19 cellular contexts compared by ENCODE assay signal in the genomic region with DNA sequence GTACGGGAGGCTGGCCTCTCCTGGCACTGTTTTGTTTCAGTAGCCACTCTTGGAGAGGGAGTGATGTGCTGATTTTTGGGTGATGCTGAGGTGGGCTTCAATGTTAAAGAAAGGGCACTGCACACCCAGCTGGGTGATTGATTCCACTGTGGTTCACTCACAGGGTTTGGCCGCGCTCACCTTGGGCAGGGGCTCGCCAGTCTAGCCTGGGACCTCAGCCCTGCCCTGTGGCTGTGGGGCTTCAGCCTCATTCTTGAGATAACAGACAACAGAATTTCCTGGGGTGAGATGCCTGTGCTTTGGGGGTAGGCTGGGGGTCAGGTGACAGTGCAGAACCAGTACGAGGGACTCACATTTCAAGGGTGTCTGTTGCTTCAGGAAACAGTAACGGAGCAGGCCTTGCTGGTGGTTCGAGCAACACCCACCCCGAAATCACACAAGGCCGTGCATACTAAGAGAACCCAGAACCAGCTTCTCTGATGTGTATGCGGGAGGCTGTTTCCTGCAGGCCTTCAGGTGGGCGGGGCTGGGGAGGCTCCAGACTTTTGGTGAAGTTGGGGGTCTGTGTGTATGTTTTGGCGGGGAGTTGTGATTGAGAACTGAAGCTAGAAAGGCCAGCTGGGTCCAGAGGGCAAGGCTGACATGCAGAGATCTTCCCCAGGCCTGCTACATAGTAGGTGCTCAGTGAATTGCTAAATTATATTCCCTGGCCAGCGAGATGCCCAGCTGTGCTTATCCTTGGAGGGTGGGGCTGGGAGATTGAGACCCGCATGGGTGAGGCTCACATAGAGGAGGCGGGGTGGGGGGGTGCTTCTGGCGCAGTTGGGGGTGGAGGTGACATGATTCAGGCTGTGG. TPM values are rescaled to one million over a fixed set of nuclear protein-coding genes. Genes with fewer than 3 reads are reported as not detected.
DNase-seq lines count a peak whose midpoint lies in the region; ATAC-seq and TF ChIP-seq lines count a peak whose summit lies in the region.
"Had no signal": no experiment of that assay in that cellular context is flagged by ENCODE, and none has a peak within 500 bp of the region (broad histone marks: within the 10 kb centered on the region; RNA-seq: fewer than 3 reads in every experiment).

No MANE protein-coding gene starts in this region.

- peak overlapping the region; percentile 70 for H3K4me3 Mint-ChIP-seq in Caco-2 (ENCODE audit: unreplicated experiment)
- H3K4me3 Mint-ChIP-seq in activated T-helper 2 cell treated with anti-CD3 and anti-CD28 coated beads, Interferon-gamma antibody, Interleukin-2, Interleukin-4, amounts not matched to agents 10 μg/mL and 5 μg/mL and 100 μg/mL, durations not matched to agents 14 hours and 24 hours and 36 hours (ENCODE audit: low read depth), result peak overlapping the region; percentile 35
- H3K4me3 Mint-ChIP-seq in naive thymus-derived CD8-positive, alpha-beta T cell, result peak overlapping the region in 5 of 10 donors; percentile 29 to 62 (median 37)
- H3K4me3 Mint-ChIP-seq: activated naive CD4-positive, alpha-beta T cell treated with anti-CD3 and anti-CD28 coated beads, Interleukin-2, amount 50 U/mL, for 24 hours; CD14-positive monocyte; central memory CD8-positive, alpha-beta T cell; memory B cell; stimulated activated memory B cell treated with anti-CD40 and anti-IgM and Interleukin-4, amounts not matched to agents 10 μg/mL and 1 μg/mL and 100 μg/mL, for 72 hours had no signal

- no peaks in the 10 kb centered on the region for H3K27me3 ChIP-seq in BLaER1 treated with 17β-estradiol and CSF1 and Interleukin-3, amounts not matched to agents 10 nM and 100 nM
- H3K27me3 ChIP-seq in Caco-2 (replicated peaks; ENCODE audit: control insufficient read depth, insufficient read depth, low read length), result no peaks in the 10 kb centered on the region
- H3K27me3 ChIP-seq: gastrocnemius medialis had no signal

- H3K4me1 Mint-ChIP-seq in Caco-2 (ENCODE audit: low read depth, unreplicated experiment), result peaks cover 34% of the 10 kb centered on the region
- peaks cover 47% of the 10 kb centered on the region for H3K4me1 Mint-ChIP-seq in activated T-helper 2 cell treated with anti-CD3 and anti-CD28 coated beads, Interferon-gamma antibody, Interleukin-2, Interleukin-4, amounts not matched to agents 10 μg/mL and 5 μg/mL and 100 μg/mL, durations not matched to agents 14 hours and 24 hours and 36 hours (ENCODE audit: low read depth)
- peaks cover 18 to 35% (median 34%) of the 10 kb centered on the region in 4 donors for H3K4me1 Mint-ChIP-seq in naive thymus-derived CD8-positive, alpha-beta T cell
- H3K4me1 Mint-ChIP-seq: stimulated activated memory B cell treated with anti-CD40 and anti-IgM and Interleukin-4, amounts not matched to agents 10 μg/mL and 1 μg/mL and 100 μg/mL, for 72 hours had no signal

- peak overlapping the region; percentile 41 to 98 (median 89) for H3K4me2 ChIP-seq in BLaER1 treated with 17β-estradiol and CSF1 and Interleukin-3, amounts not matched to agents 10 nM and 100 nM

- H3K27ac Mint-ChIP-seq in Caco-2 (ENCODE audit: unreplicated experiment), result peak overlapping the region; percentile 78
- H3K27ac Mint-ChIP-seq in activated T-helper 2 cell treated with anti-CD3 and anti-CD28 coated beads, Interferon-gamma antibody, Interleukin-2, Interleukin-4, amounts not matched to agents 10 μg/mL and 5 μg/mL and 100 μg/mL, durations not matched to agents 14 hours and 24 hours and 36 hours, result peak overlapping the region; percentile 36
- H3K27ac Mint-ChIP-seq in naive thymus-derived CD8-positive, alpha-beta T cell, result peak overlapping the region; percentile 67 to 91 (median 85)
- H3K27ac Mint-ChIP-seq: activated naive CD4-positive, alpha-beta T cell treated with anti-CD3 and anti-CD28 coated beads, Interleukin-2, amount 50 U/mL, for 24 hours; memory B cell; stimulated activated memory B cell treated with anti-CD40 and anti-IgM and Interleukin-4, amounts not matched to agents 10 μg/mL and 1 μg/mL and 100 μg/mL, for 72 hours had no signal

- peaks cover 0 to 4% (median 0%) of the 10 kb centered on the region in 11 experiments; a peak in 6 of 22 replicates for H3K36me3 ChIP-seq in BLaER1 treated with 17β-estradiol and CSF1 and Interleukin-3, amounts not matched to agents 10 nM and 100 nM
- no peaks in the 10 kb centered on the region; the same call in 1 of the 2 replicates for H3K36me3 ChIP-seq in Caco-2 (ENCODE audit: control insufficient read depth, insufficient read depth, low read length)
- H3K36me3 ChIP-seq: gastrocnemius medialis had no signal

- CTCF ChIA-PET in Caco-2 (lab: Charles Lee), result interaction anchor here (1.1 kb wide), 1 partner anchor 41 kb away, joined by 3 read pairs; no protein-coding TSS in a partner anchor

- H3K27me3 Mint-ChIP-seq in Caco-2 (ENCODE audit: insufficient read depth, unreplicated experiment), result no peaks in the 10 kb centered on the region
- no peaks in the 10 kb centered on the region for H3K27me3 Mint-ChIP-seq in activated T-helper 2 cell treated with anti-CD3 and anti-CD28 coated beads, Interferon-gamma antibody, Interleukin-2, Interleukin-4, amounts not matched to agents 10 μg/mL and 5 μg/mL and 100 μg/mL, durations not matched to agents 14 hours and 24 hours and 36 hours (ENCODE audit: low read depth)
- no peaks in the 10 kb centered on the region for H3K27me3 Mint-ChIP-seq in naive thymus-derived CD8-positive, alpha-beta T cell
- H3K27me3 Mint-ChIP-seq: activated naive CD4-positive, alpha-beta T cell treated with anti-CD3 and anti-CD28 coated beads, Interleukin-2, amount 50 U/mL, for 24 hours; central memory CD8-positive, alpha-beta T cell had no signal

- BruUV-seq in Caco-2 (replicated peaks; lab: Mats Ljungman, UMichigan), result no TSS peak

- peak overlapping the region in 5 of 11 experiments; percentile 10 to 31 (median 22); a peak in 4 of 22 replicates for H3K27ac ChIP-seq in BLaER1 treated with 17β-estradiol and CSF1 and Interleukin-3, amounts not matched to agents 10 nM and 100 nM
- H3K27ac ChIP-seq: gastrocnemius medialis, skin epidermis had no signal

- H3K9me3 ChIP-seq in BLaER1 treated with 17β-estradiol and CSF1 and Interleukin-3, amounts not matched to agents 10 nM and 100 nM (replicated peaks in 1 of 11), result no peaks in the 10 kb centered on the region
- no peaks in the 10 kb centered on the region for H3K9me3 ChIP-seq in Caco-2
- H3K9me3 ChIP-seq: gastrocnemius medialis had no signal

- no peaks in the 10 kb centered on the region for H3K9me3 Mint-ChIP-seq in Caco-2 (ENCODE audit: unreplicated experiment)
- no peaks in the 10 kb centered on the region for H3K9me3 Mint-ChIP-seq in activated T-helper 2 cell treated with anti-CD3 and anti-CD28 coated beads, Interferon-gamma antibody, Interleukin-2, Interleukin-4, amounts not matched to agents 10 μg/mL and 5 μg/mL and 100 μg/mL, durations not matched to agents 14 hours and 24 hours and 36 hours
- no peaks in the 10 kb centered on the region for H3K9me3 Mint-ChIP-seq in naive thymus-derived CD8-positive, alpha-beta T cell
- H3K9me3 Mint-ChIP-seq: activated naive CD4-positive, alpha-beta T cell treated with anti-CD3 and anti-CD28 coated beads, Interleukin-2, amount 50 U/mL, for 24 hours; CD14-positive monocyte; central memory CD8-positive, alpha-beta T cell; memory B cell; stimulated activated memory B cell treated with anti-CD40 and anti-IgM and Interleukin-4, amounts not matched to agents 10 μg/mL and 1 μg/mL and 100 μg/mL, for 72 hours had no signal

- no peak for DNase-seq in Caco-2
- no peak for DNase-seq in activated T-helper 2 cell treated with anti-CD3 and anti-CD28 coated beads, Interferon-gamma antibody, Interleukin-2, Interleukin-4, amounts not matched to agents 10 μg/mL and 5 μg/mL and 100 μg/mL, durations not matched to agents 14 hours and 24 hours and 36 hours (ENCODE audit: low spot score)
- peak in 2 of 10 donors; percentile 18 to 20 for DNase-seq in naive thymus-derived CD8-positive, alpha-beta T cell
- DNase-seq in DMS 273 (lab: John Stamatoyannopoulos, UW; ENCODE audit: unreplicated experiment), result no peak
- DNase-seq: EL, gastrocnemius medialis, NCI-H1436 treated with DMSO at 0.1 percent for 48 hours, NCI-H226, SIG-M5 had no signal

- peaks cover 76 to 93% (median 83%) of the 10 kb centered on the region in 10 experiments for H3K4me1 ChIP-seq in BLaER1 treated with 17β-estradiol and CSF1 and Interleukin-3, amounts not matched to agents 10 nM and 100 nM
- peaks cover 47% of the 10 kb centered on the region for H3K4me1 ChIP-seq in Caco-2

- H4K20me1 ChIP-seq in BLaER1 treated with 17β-estradiol and CSF1 and Interleukin-3, amounts not matched to agents 10 nM and 100 nM, result peaks cover 41 to 96% (median 84%) of the 10 kb centered on the region in 11 experiments; a peak in 20 of 22 replicates

- peak in 1 of 2 donors; percentile 52 for ATAC-seq in naive thymus-derived CD8-positive, alpha-beta T cell
- ATAC-seq in GM21825 (IDR thresholded peaks at IDR 0.05; ENCODE audit: unreplicated experiment), result no peak
- ATAC-seq in GM18520 (IDR thresholded peaks at IDR 0.05; ENCODE audit: unreplicated experiment), result no peak
- ATAC-seq: gastrocnemius medialis; GM12878; stimulated activated memory B cell treated with anti-CD40 and anti-IgM and Interleukin-4, amounts not matched to agents 10 μg/mL and 1 μg/mL and 100 μg/mL, for 72 hours had no signal

- H3K9ac ChIP-seq in BLaER1 treated with 17β-estradiol and CSF1 and Interleukin-3, amounts not matched to agents 10 nM and 100 nM, result peak overlapping the region in 5 of 11 experiments; percentile 13 to 41 (median 20); a peak in 5 of 22 replicates

- TF ChIP-seq CTCF in Caco-2 (IDR thresholded peaks at IDR 0.05; ENCODE audit: insufficient read depth in 1 of 2, low read depth in 1 of 2, low read length in 1 of 2, severe bottlenecking in 1 of 2, unreplicated experiment in 1 of 2), result no peak

- intact Hi-C loops in Caco-2 (cut with micrococcal nuclease; ENCODE audit: unreplicated experiment), result no loop called here
- intact Hi-C loops in activated T-helper 2 cell treated with anti-CD3 and anti-CD28 coated beads, Interferon-gamma antibody, Interleukin-2, Interleukin-4, amounts not matched to agents 10 μg/mL and 5 μg/mL and 100 μg/mL, durations not matched to agents 14 hours and 24 hours and 36 hours (cut with micrococcal nuclease), result no loop called here

- POLR2A ChIA-PET in Caco-2 (lab: Charles Lee), result no interaction called here
- POLR2A ChIA-PET in naive thymus-derived CD8-positive, alpha-beta T cell (lab: Charles Lee), result interaction anchor here (0.7 kb wide), 1 partner anchor 252 kb away, joined by 3 read pairs; no protein-coding TSS in a partner anchor

- peaks cover 28% of the 10 kb centered on the region for H3K36me3 Mint-ChIP-seq in Caco-2 (ENCODE audit: insufficient read depth, unreplicated experiment)
- no peaks in the 10 kb centered on the region for H3K36me3 Mint-ChIP-seq in activated T-helper 2 cell treated with anti-CD3 and anti-CD28 coated beads, Interferon-gamma antibody, Interleukin-2, Interleukin-4, amounts not matched to agents 10 μg/mL and 5 μg/mL and 100 μg/mL, durations not matched to agents 14 hours and 24 hours and 36 hours (ENCODE audit: low read depth)
- H3K36me3 Mint-ChIP-seq in naive thymus-derived CD8-positive, alpha-beta T cell, result no peaks in the 10 kb centered on the region
- H3K36me3 Mint-ChIP-seq: activated naive CD4-positive, alpha-beta T cell treated with anti-CD3 and anti-CD28 coated beads, Interleukin-2, amount 50 U/mL, for 24 hours; memory B cell; stimulated activated memory B cell treated with anti-CD40 and anti-IgM and Interleukin-4, amounts not matched to agents 10 μg/mL and 1 μg/mL and 100 μg/mL, for 72 hours had no signal

- no peak overlapping the region for H3K4me3 ChIP-seq in BLaER1 treated with 17β-estradiol and CSF1 and Interleukin-3, amounts not matched to agents 10 nM and 100 nM
- H3K4me3 ChIP-seq in Caco-2 (ENCODE audit: low read depth, low read length), result no peak overlapping the region
- H3K4me3 ChIP-seq: gastrocnemius medialis, GM12878, skin epidermis had no signal

RNA-seq across cellular contexts. Expression of a gene that starts 21.0 kb away (rescaled TPM):
- total RNA-seq in Caco-2 (2022), result 54.8 and 56.3 TPM in 2 replicates
- total RNA-seq in activated T-helper 2 cell treated with anti-CD3 and anti-CD28 coated beads, Interferon-gamma antibody, Interleukin-2, Interleukin-4, amounts not matched to agents 10 μg/mL and 5 μg/mL and 100 μg/mL, durations not matched to agents 14 hours and 24 hours and 36 hours, result 36.4 and 38.7 TPM in 2 replicates
- total RNA-seq in naive thymus-derived CD8-positive, alpha-beta T cell, result 1 to 10 TPM; 1.3 to 2.5 TPM
- under 1 TPM in 1 of 3 donors, not detected in 2; 0.21 TPM for polyA plus RNA-seq in naive thymus-derived CD8-positive, alpha-beta T cell

Comparison
In these comparisons a context has a peak if more than half of its experiments do, and no peak if none do; other contexts are left out.
1. RNA of a gene that starts 21.0 kb away (total RNA-seq): 54.8 to 56.3 TPM in Caco-2 and 36.4 to 38.7 TPM in activated T-helper 2 cell treated with anti-CD3 and anti-CD28 coated beads, Interferon-gamma antibody, Interleukin-2, Interleukin-4, amounts not matched to agents 10 μg/mL and 5 μg/mL and 100 μg/mL, durations not matched to agents 14 hours and 24 hours and 36 hours; 1.3 to 2.5 TPM in naive thymus-derived CD8-positive, alpha-beta T cell; every median in the first group is over 10 times any median in the second.
2. Peak in every context shown above with its lines, with median percentiles within 50 percentile points of each other: H3K27ac Mint-ChIP-seq.